In genomic region chr10:13920465-13920864, GRCh38 we compare ENCODE assay signal across 21 cellular contexts.
A peak's percentile ranks its signal among the peaks of the same experiment; 100 is the strongest.
DNase-seq lines count a peak whose midpoint lies in the region; ATAC-seq lines count a peak whose summit lies in the region.
"Had no signal": no experiment of that assay in that cellular context is flagged by ENCODE, and none has a peak within 500 bp of the region (broad histone marks: within the 10 kb centered on the region; RNA-seq: fewer than 3 reads in every experiment).

No MANE protein-coding gene starts in this region.

- H3K9me3 Mint-ChIP-seq in activated naive CD4-positive, alpha-beta T cell treated with anti-CD3 and anti-CD28 coated beads, Interleukin-2, amount 50 U/mL, for 24 hours: no peaks in the 10 kb centered on the region
- H3K9me3 Mint-ChIP-seq in activated naive CD4-positive, alpha-beta T cell treated with anti-CD3 and anti-CD28 coated beads for 36 hours: no peaks in the 10 kb centered on the region
- H3K9me3 Mint-ChIP-seq in memory B cell: no peaks in the 10 kb centered on the region
- no peaks in the 10 kb centered on the region for H3K9me3 Mint-ChIP-seq in stimulated activated naive B cell treated with anti-CD40 and anti-IgM and Interleukin-4, amounts not matched to agents 10 μg/mL and 1 μg/mL and 100 μg/mL, for 72 hours
- H3K9me3 Mint-ChIP-seq: CD14-positive monocyte; CD4-positive, alpha-beta T cell; CD8-positive, alpha-beta memory T cell; HFFc6 had no signal

- ATAC-seq in HG02610 (IDR thresholded peaks at IDR 0.05; ENCODE audit: unreplicated experiment) (peak; percentile 45), memory B cell (ENCODE audit: low read depth) (peak; percentile 64), left colon (no peak)
- peak; percentile 38 to 51 for ATAC-seq in stimulated activated naive B cell treated with anti-CD40 and anti-IgM and Interleukin-4, amounts not matched to agents 10 μg/mL and 1 μg/mL and 100 μg/mL, for 72 hours (replicated peaks)
- ATAC-seq in activated CD4-positive, CD25-positive, alpha-beta regulatory T cell treated with anti-CD3 and anti-CD28 coated beads, Interleukin-2, amount 50 U/mL, for 24 hours: no peak
- ATAC-seq: A549 had no signal

- H3K36me3 Mint-ChIP-seq in activated naive CD4-positive, alpha-beta T cell treated with anti-CD3 and anti-CD28 coated beads, Interleukin-2, amount 50 U/mL, for 24 hours: no peaks in the 10 kb centered on the region
- H3K36me3 Mint-ChIP-seq in activated naive CD4-positive, alpha-beta T cell treated with anti-CD3 and anti-CD28 coated beads for 36 hours (ENCODE audit: low read depth): no peaks in the 10 kb centered on the region
- no peaks in the 10 kb centered on the region for H3K36me3 Mint-ChIP-seq in memory B cell
- H3K36me3 Mint-ChIP-seq in stimulated activated naive B cell treated with anti-CD40 and anti-IgM and Interleukin-4, amounts not matched to agents 10 μg/mL and 1 μg/mL and 100 μg/mL, for 72 hours: no peaks in the 10 kb centered on the region
- H3K36me3 Mint-ChIP-seq: CD14-positive monocyte; CD8-positive, alpha-beta memory T cell had no signal

- H3K27ac Mint-ChIP-seq in activated naive CD4-positive, alpha-beta T cell treated with anti-CD3 and anti-CD28 coated beads, Interleukin-2, amount 50 U/mL, for 24 hours: peak overlapping the region; percentile 51
- no peak overlapping the region for H3K27ac Mint-ChIP-seq in activated naive CD4-positive, alpha-beta T cell treated with anti-CD3 and anti-CD28 coated beads for 36 hours
- H3K27ac Mint-ChIP-seq in memory B cell: no peak overlapping the region
- no peak overlapping the region for H3K27ac Mint-ChIP-seq in stimulated activated naive B cell treated with anti-CD40 and anti-IgM and Interleukin-4, amounts not matched to agents 10 μg/mL and 1 μg/mL and 100 μg/mL, for 72 hours
- H3K27ac Mint-ChIP-seq: CD14-positive monocyte; CD4-positive, alpha-beta T cell had no signal

- no peak overlapping the region for H3K4me3 Mint-ChIP-seq in activated naive CD4-positive, alpha-beta T cell treated with anti-CD3 and anti-CD28 coated beads, Interleukin-2, amount 50 U/mL, for 24 hours
- H3K4me3 Mint-ChIP-seq in activated naive CD4-positive, alpha-beta T cell treated with anti-CD3 and anti-CD28 coated beads for 36 hours: no peak overlapping the region
- no peak overlapping the region for H3K4me3 Mint-ChIP-seq in memory B cell
- no peak overlapping the region for H3K4me3 Mint-ChIP-seq in stimulated activated naive B cell treated with anti-CD40 and anti-IgM and Interleukin-4, amounts not matched to agents 10 μg/mL and 1 μg/mL and 100 μg/mL, for 72 hours
- H3K4me3 Mint-ChIP-seq: CD4-positive, alpha-beta T cell; CD8-positive, alpha-beta memory T cell had no signal

- no peak for DNase-seq in activated naive CD4-positive, alpha-beta T cell treated with anti-CD3 and anti-CD28 coated beads for 36 hours
- DNase-seq in memory B cell (ENCODE audit: low spot score in 2 of 2): no peak
- no peak for DNase-seq in stimulated activated naive B cell treated with anti-CD40 and anti-IgM and Interleukin-4, amounts not matched to agents 10 μg/mL and 1 μg/mL and 100 μg/mL, for 72 hours
- no peak for DNase-seq in SIG-M5 treated with dmso at 0.1 percent for 504 hours (lab: John Stamatoyannopoulos, UW; ENCODE audit: unreplicated experiment)
- DNase-seq in left colon: no peak
- DNase-seq: 8988T; ACHN; AML-193; BE2C; CD4-positive, alpha-beta T cell; CD8-positive, alpha-beta memory T cell; DMS 273 treated with DMSO at 0.1 percent for 48 hours; DMS79; GF-D8; GOT3; HFFc6 had no signal

- H3K27me3 Mint-ChIP-seq in activated naive CD4-positive, alpha-beta T cell treated with anti-CD3 and anti-CD28 coated beads, Interleukin-2, amount 50 U/mL, for 24 hours: no peaks in the 10 kb centered on the region
- no peaks in the 10 kb centered on the region for H3K27me3 Mint-ChIP-seq in activated naive CD4-positive, alpha-beta T cell treated with anti-CD3 and anti-CD28 coated beads for 36 hours (ENCODE audit: low read depth)
- peaks cover 3% of the 10 kb centered on the region for H3K27me3 Mint-ChIP-seq in memory B cell
- H3K27me3 Mint-ChIP-seq in stimulated activated naive B cell treated with anti-CD40 and anti-IgM and Interleukin-4, amounts not matched to agents 10 μg/mL and 1 μg/mL and 100 μg/mL, for 72 hours: peaks cover 14 to 36% of the 10 kb centered on the region in 2 donors
- H3K27me3 Mint-ChIP-seq: CD4-positive, alpha-beta T cell had no signal

- intact Hi-C loops in activated naive CD4-positive, alpha-beta T cell treated with anti-CD3 and anti-CD28 coated beads for 36 hours (cut with micrococcal nuclease): no loop called here
- intact Hi-C loops in left colon (cut with DNase I, micrococcal nuclease): no loop called here

- CTCF ChIA-PET in activated naive CD4-positive, alpha-beta T cell treated with anti-CD3 and anti-CD28 coated beads for 36 hours (lab: Charles Lee): no interaction called here

- no peaks in the 10 kb centered on the region for H3K4me1 Mint-ChIP-seq in activated naive CD4-positive, alpha-beta T cell treated with anti-CD3 and anti-CD28 coated beads, Interleukin-2, amount 50 U/mL, for 24 hours
- no peaks in the 10 kb centered on the region for H3K4me1 Mint-ChIP-seq in activated naive CD4-positive, alpha-beta T cell treated with anti-CD3 and anti-CD28 coated beads for 36 hours (ENCODE audit: low read depth)
- H3K4me1 Mint-ChIP-seq in memory B cell: peaks cover 13% of the 10 kb centered on the region
- peaks cover 5 to 19% of the 10 kb centered on the region in 2 donors for H3K4me1 Mint-ChIP-seq in stimulated activated naive B cell treated with anti-CD40 and anti-IgM and Interleukin-4, amounts not matched to agents 10 μg/mL and 1 μg/mL and 100 μg/mL, for 72 hours
- H3K4me1 Mint-ChIP-seq: CD8-positive, alpha-beta memory T cell had no signal

Comparison
In these comparisons a context has a peak if more than half of its experiments do, and no peak if none do; other contexts are left out.
1. ATAC-seq: peak in HG02610 (single experiment), memory B cell (single experiment) and stimulated activated naive B cell treated with anti-CD40 and anti-IgM and Interleukin-4, amounts not matched to agents 10 μg/mL and 1 μg/mL and 100 μg/mL, for 72 hours (2 of 2); none in activated CD4-positive, CD25-positive, alpha-beta regulatory T cell treated with anti-CD3 and anti-CD28 coated beads, Interleukin-2, amount 50 U/mL, for 24 hours (0 of 2) and left colon (single experiment).